Comparison of ENCODE assay signal across 11 cellular contexts in genomic region chrX:150546711-150547153, GRCh38. TPM values are rescaled to one million over a fixed set of nuclear protein-coding genes. Genes with fewer than 3 reads are reported as not detected.
DNase-seq lines count a peak whose midpoint lies in the region; ATAC-seq and TF ChIP-seq lines count a peak whose summit lies in the region.
"Had no signal": no experiment of that assay in that cellular context is flagged by ENCODE, and none has a peak within 500 bp of the region (broad histone marks: within the 10 kb centered on the region; RNA-seq: fewer than 3 reads in every experiment).

No MANE protein-coding gene starts in this region.

- intact Hi-C loops in dendritic cell treated with granulocyte-macrophage colony-stimulating factor and Interleukin-4, amounts not matched to agents 40 ng/mL and 50 ng/mL, for 4 days (cut with micrococcal nuclease), result no loop called here

- peak overlapping the region; percentile 63 to 76 (median 69) for H3K4me3 Mint-ChIP-seq in T-cell
- H3K4me3 Mint-ChIP-seq in dendritic cell treated with granulocyte-macrophage colony-stimulating factor and Interleukin-4, amounts not matched to agents 40 ng/mL and 50 ng/mL, for 4 days, result peak overlapping the region; percentile 30

- no peaks in the 10 kb centered on the region for H3K79me2 ChIP-seq in osteoblast (ENCODE audit: insufficient read depth, low read length)

- peak; percentile 77 to 96 (median 80) for ATAC-seq in T-cell (replicated peaks in 1 of 4)
- ATAC-seq in HG03460 (IDR thresholded peaks at IDR 0.05; ENCODE audit: unreplicated experiment), result no peak
- ATAC-seq: HCT116 had no signal

- no peaks in the 10 kb centered on the region for H3K9me3 ChIP-seq in BLaER1 treated with 17β-estradiol and CSF1 and Interleukin-3, amounts not matched to agents 10 nM and 100 nM (replicated peaks in 1 of 11)
- H3K9me3 ChIP-seq in osteoblast (ENCODE audit: low read depth, low read length), result no peaks in the 10 kb centered on the region

- H3K27me3 ChIP-seq in BLaER1 treated with 17β-estradiol and CSF1 and Interleukin-3, amounts not matched to agents 10 nM and 100 nM, result no peaks in the 10 kb centered on the region
- no peaks in the 10 kb centered on the region for H3K27me3 ChIP-seq in osteoblast (ENCODE audit: insufficient read depth, low read length)

- no peaks in the 10 kb centered on the region for H3K36me3 Mint-ChIP-seq in T-cell
- H3K36me3 Mint-ChIP-seq in dendritic cell treated with granulocyte-macrophage colony-stimulating factor and Interleukin-4, amounts not matched to agents 40 ng/mL and 50 ng/mL, for 4 days (ENCODE audit: low read depth), result no peaks in the 10 kb centered on the region

- POLR2A ChIA-PET in T-cell (lab: Charles Lee), result no interaction called here

- no peaks in the 10 kb centered on the region for H3K9me3 Mint-ChIP-seq in T-cell
- no peaks in the 10 kb centered on the region for H3K9me3 Mint-ChIP-seq in dendritic cell treated with granulocyte-macrophage colony-stimulating factor and Interleukin-4, amounts not matched to agents 40 ng/mL and 50 ng/mL, for 4 days

- H3K36me3 ChIP-seq in BLaER1 treated with 17β-estradiol and CSF1 and Interleukin-3, amounts not matched to agents 10 nM and 100 nM, result no peaks in the 10 kb centered on the region
- H3K36me3 ChIP-seq in osteoblast (ENCODE audit: insufficient read depth, low read length), result no peaks in the 10 kb centered on the region

- peak overlapping the region in 8 of 10 experiments; percentile 38 to 59 (median 50); a peak in 13 of 20 replicates for H3K4me3 ChIP-seq in BLaER1 treated with 17β-estradiol and CSF1 and Interleukin-3, amounts not matched to agents 10 nM and 100 nM
- H3K4me3 ChIP-seq in osteoblast (ENCODE audit: insufficient read depth, low read length), result no peak overlapping the region

- CTCF ChIA-PET in T-cell (lab: Charles Lee), result interaction anchor here (0.6 to 1.1 kb wide), 6 partner anchors 14 to 609 kb away, joined by 3 to 4 read pairs (median 3); partner anchors contain the start of gene EOLA2 (in 1 of the 2)

- peak in 31 of 34 experiments; percentile 20 to 68 (median 45) for DNase-seq in T-cell
- no peak for DNase-seq in osteoblast (ENCODE audit: insufficient read length, low spot score, missing footprints)
- DNase-seq in NCI-H774 (lab: John Stamatoyannopoulos, UW), result no peak
- no peak for DNase-seq in kidney glomerular epithelial cell (lab: John Stamatoyannopoulos, UW)
- DNase-seq in NCI-H510A treated with DMSO at 0.1 percent for 48 hours (lab: John Stamatoyannopoulos, UW), result no peak
- DNase-seq: activated CD4-positive, CD25-positive, alpha-beta regulatory T cell; NCI-H1436 had no signal

- peaks cover 0 to 9% of the 10 kb centered on the region in 2 donors for H3K27me3 Mint-ChIP-seq in T-cell
- no peaks in the 10 kb centered on the region for H3K27me3 Mint-ChIP-seq in dendritic cell treated with granulocyte-macrophage colony-stimulating factor and Interleukin-4, amounts not matched to agents 40 ng/mL and 50 ng/mL, for 4 days

- peak overlapping the region; percentile 67 to 81 (median 77); a peak in 20 of 22 replicates for H3K27ac ChIP-seq in BLaER1 treated with 17β-estradiol and CSF1 and Interleukin-3, amounts not matched to agents 10 nM and 100 nM
- H3K27ac ChIP-seq in osteoblast (ENCODE audit: low read depth, low read length), result no peak overlapping the region

- H3K27ac Mint-ChIP-seq in T-cell, result peak overlapping the region; percentile 77 to 92
- H3K27ac Mint-ChIP-seq in dendritic cell treated with granulocyte-macrophage colony-stimulating factor and Interleukin-4, amounts not matched to agents 40 ng/mL and 50 ng/mL, for 4 days, result peak overlapping the region; percentile 92

- H3K9ac ChIP-seq in BLaER1 treated with 17β-estradiol and CSF1 and Interleukin-3, amounts not matched to agents 10 nM and 100 nM, result peak overlapping the region in 9 of 11 experiments; percentile 66 to 76 (median 71); a peak in 17 of 22 replicates

- no peaks in the 10 kb centered on the region for H4K20me1 ChIP-seq in BLaER1 treated with 17β-estradiol and CSF1 and Interleukin-3, amounts not matched to agents 10 nM and 100 nM
- H4K20me1 ChIP-seq in osteoblast (ENCODE audit: insufficient read depth, low read length), result no peaks in the 10 kb centered on the region

- H3K4me2 ChIP-seq in BLaER1 treated with 17β-estradiol and CSF1 and Interleukin-3, amounts not matched to agents 10 nM and 100 nM, result peak overlapping the region; percentile 81 to 96 (median 90)
- no peak overlapping the region for H3K4me2 ChIP-seq in osteoblast (ENCODE audit: insufficient read depth, low read length)

- H3K4me1 Mint-ChIP-seq in T-cell, result peaks cover 19 to 29% (median 25%) of the 10 kb centered on the region in 3 donors
- peaks cover 28% of the 10 kb centered on the region for H3K4me1 Mint-ChIP-seq in dendritic cell treated with granulocyte-macrophage colony-stimulating factor and Interleukin-4, amounts not matched to agents 40 ng/mL and 50 ng/mL, for 4 days (ENCODE audit: low read depth)

- peaks cover 47 to 76% (median 65%) of the 10 kb centered on the region in 10 experiments for H3K4me1 ChIP-seq in BLaER1 treated with 17β-estradiol and CSF1 and Interleukin-3, amounts not matched to agents 10 nM and 100 nM
- H3K4me1 ChIP-seq in osteoblast (ENCODE audit: insufficient read depth, low read length), result peaks cover 9% of the 10 kb centered on the region

- peak overlapping the region; percentile 9 for H2AFZ ChIP-seq in osteoblast (ENCODE audit: low read length)

- TF ChIP-seq CTCF in osteoblast (IDR thresholded peaks at IDR 0.05; ENCODE audit: extremely low read depth, low read depth, low read length), result no peak

RNA-seq across cellular contexts. Expression of gene MTM1, which starts 21.7 kb away (rescaled TPM):
- total RNA-seq in T-cell (10 to 100 TPM; 15.8 to 29.7 (median 20.3) TPM), osteoblast (9.8 and 11.8 TPM in 2 replicates)

Comparison
In these comparisons a context has a peak if more than half of its experiments do, and no peak if none do; other contexts are left out.
1. DNase-seq: peak in T-cell (31 of 34); none in osteoblast (single experiment), NCI-H774 (single experiment), kidney glomerular epithelial cell (single experiment) and NCI-H510A treated with DMSO at 0.1 percent for 48 hours (single experiment).